29 cellular contexts compared by ENCODE assay signal in genomic region chr2:182355815-182356214, GRCh38.
"Had no signal": no experiment of that assay in that cellular context is flagged by ENCODE, and none has a peak within 500 bp of the region (broad histone marks: within the 10 kb centered on the region; RNA-seq: fewer than 3 reads in every experiment).

No MANE protein-coding gene starts in this region.

- H3K36me3 ChIP-seq: adrenal gland, ascending aorta, breast epithelium, cardiac muscle cell, esophagus squamous epithelium, gastroesophageal sphincter, heart right ventricle had no signal

- ATAC-seq: activated CD4-positive, alpha-beta T cell treated with anti-CD3 and anti-CD28 coated beads for 36 hours; activated CD8-positive, alpha-beta T cell treated with anti-CD3 and anti-CD28 coated beads, Interleukin-2, amount 10 ng/mL, durations not matched to agents 7 days and 5 days; activated T-helper 17 cell treated with anti-CD3 and anti-CD28 coated beads, Interleukin-2, amount 50 U/mL, for 72 hours; gastroesophageal sphincter; heart right ventricle had no signal

- H3K9me3 ChIP-seq: adrenal gland, ascending aorta, breast epithelium, esophagus squamous epithelium, gastroesophageal sphincter had no signal

- H3K4me3 ChIP-seq: adrenal gland, ascending aorta, breast epithelium, cardiac muscle cell, coronary artery, esophagus squamous epithelium, gastroesophageal sphincter, heart right ventricle had no signal

- H3K27ac ChIP-seq: adrenal gland, ascending aorta, breast epithelium, cardiac muscle cell, coronary artery, epithelial cell of prostate, esophagus squamous epithelium, gastroesophageal sphincter, heart right ventricle had no signal

- FAIRE-seq: endothelial cell of umbilical vein had no signal

- DNase-seq: activated CD4-positive, alpha-beta memory T cell treated with anti-CD3 and anti-CD28 coated beads for 36 hours; activated CD4-positive, alpha-beta T cell treated with anti-CD3 and anti-CD28 coated beads for 36 hours; activated CD4-positive, alpha-beta T cell treated with anti-CD3 and anti-CD28 coated beads, Interleukin-2, amount 10 ng/mL, durations not matched to agents 24 days and 14 days; activated CD4-positive, CD25-positive, alpha-beta regulatory T cell; activated CD4-positive, CD25-positive, alpha-beta regulatory T cell treated with anti-CD3 and anti-CD28 coated beads, Interleukin-2, amount 50 U/mL, for 72 hours; activated CD8-positive, alpha-beta memory T cell treated with anti-CD3 and anti-CD28 coated beads, Interleukin-2, amount 50 U/mL, for 48 hours; activated CD8-positive, alpha-beta T cell treated with anti-CD3 and anti-CD28 coated beads, Interleukin-2, amount 10 ng/mL, durations not matched to agents 7 days and 5 days; activated effector memory CD4-positive, alpha-beta T cell treated with Interleukin-2 at 50 U/mL for 16 hours; activated gamma-delta T cell treated with Interleukin-2 at 50 U/mL for 16 hours; activated naive CD4-positive, alpha-beta T cell treated with anti-CD3 and anti-CD28 coated beads, Interleukin-2, amount 50 U/mL, for 16 hours; activated naive CD4-positive, alpha-beta T cell treated with Interleukin-2 at 50 U/mL for 16 hours; activated T-cell treated with anti-CD3 and anti-CD28 coated beads for 4 hours; activated T-cell treated with anti-CD3 and anti-CD28 coated beads, Interleukin-2, amount 50 U/mL, for 24 hours; adrenal gland; central memory CD4-positive, alpha-beta T cell; cerebellar nuclear complex; effector CD8-positive, alpha-beta T cell; esophagus squamous epithelium; foreskin melanocyte; heart right ventricle; T-helper 2 cell had no signal

- H3K27me3 ChIP-seq: adrenal gland, ascending aorta, breast epithelium, cardiac muscle cell, esophagus squamous epithelium, gastroesophageal sphincter, heart right ventricle had no signal

- H3K4me1 ChIP-seq: adrenal gland, breast epithelium had no signal
